ENCODE assay signal across 1 cellular context in genomic region chr22:45974498-45974897, GRCh38.
TF ChIP-seq lines count a peak whose summit lies in the region.

No MANE protein-coding gene starts in this region.

TF ChIP-seq in HEK293, 187 proteins besides CTCF, POLR2A, EP300 and RAD21 (continued from another document and continues in another):
- TF ChIP-seq ZNF518A (tag by site-specific recombination; conservative IDR thresholded peaks at IDR 0.05; ENCODE audit: low read depth) (no peak), ZBTB20 (tag by site-specific recombination; IDR thresholded peaks at IDR 0.05) (peak; percentile 89), BCL11B (tag by site-specific recombination; IDR thresholded peaks at IDR 0.05; ENCODE audit: low read depth) (no peak), ZNF23 (tag by site-specific recombination; IDR thresholded peaks at IDR 0.05; ENCODE audit: borderline replicate concordance) (no peak), ZNF274 (IDR thresholded peaks at IDR 0.05; ENCODE audit: low read length) (no peak), ZNF274 (tag by site-specific recombination; IDR thresholded peaks at IDR 0.05; ENCODE audit: borderline replicate concordance) (no peak), ZNF549 (tag by site-specific recombination; IDR thresholded peaks at IDR 0.05) (no peak), INSM2 (tag by site-specific recombination; IDR thresholded peaks at IDR 0.05) (no peak), ZNF266 (tag by site-specific recombination; IDR thresholded peaks at IDR 0.05; ENCODE audit: low read depth) (no peak), KLF17 (tag by site-specific recombination; IDR thresholded peaks at IDR 0.05) (peak; percentile 32; the same call in 1 of the 2 replicates), ZNF155 (tag by site-specific recombination; IDR thresholded peaks at IDR 0.05) (no peak), ZNF221 (tag by site-specific recombination; IDR thresholded peaks at IDR 0.05; ENCODE audit: borderline replicate concordance) (no peak), ZNF701 (tag by site-specific recombination; IDR thresholded peaks at IDR 0.05) (no peak), ZNF157 (tag by site-specific recombination; IDR thresholded peaks at IDR 0.05) (no peak), ZNF433 (tag by site-specific recombination; IDR thresholded peaks at IDR 0.05; ENCODE audit: low read depth) (no peak), ZNF530 (tag by site-specific recombination; IDR thresholded peaks at IDR 0.05; ENCODE audit: low read depth) (no peak), ZNF610 (tag by site-specific recombination; IDR thresholded peaks at IDR 0.05; ENCODE audit: borderline replicate concordance) (no peak), PRDM4 (tag by site-specific recombination; IDR thresholded peaks at IDR 0.05) (no peak), GLIS1 (tag by site-specific recombination; IDR thresholded peaks at IDR 0.05) (peak; percentile 58), PRDM2 (tag by site-specific recombination; IDR thresholded peaks at IDR 0.05; ENCODE audit: borderline replicate concordance) (no peak), ZNF639 (tag by site-specific recombination; IDR thresholded peaks at IDR 0.05) (no peak), ZNF561 (tag by site-specific recombination; IDR thresholded peaks at IDR 0.05; ENCODE audit: borderline replicate concordance) (no peak)
- TF ChIP-seq, protein P1, sequence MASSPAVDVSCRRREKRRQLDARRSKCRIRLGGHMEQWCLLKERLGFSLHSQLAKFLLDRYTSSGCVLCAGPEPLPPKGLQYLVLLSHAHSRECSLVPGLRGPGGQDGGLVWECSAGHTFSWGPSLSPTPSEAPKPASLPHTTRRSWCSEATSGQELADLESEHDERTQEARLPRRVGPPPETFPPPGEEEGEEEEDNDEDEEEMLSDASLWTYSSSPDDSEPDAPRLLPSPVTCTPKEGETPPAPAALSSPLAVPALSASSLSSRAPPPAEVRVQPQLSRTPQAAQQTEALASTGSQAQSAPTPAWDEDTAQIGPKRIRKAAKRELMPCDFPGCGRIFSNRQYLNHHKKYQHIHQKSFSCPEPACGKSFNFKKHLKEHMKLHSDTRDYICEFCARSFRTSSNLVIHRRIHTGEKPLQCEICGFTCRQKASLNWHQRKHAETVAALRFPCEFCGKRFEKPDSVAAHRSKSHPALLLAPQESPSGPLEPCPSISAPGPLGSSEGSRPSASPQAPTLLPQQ (tag by site-specific recombination; IDR thresholded peaks at IDR 0.05): no peak
- TF ChIP-seq, protein P2, sequence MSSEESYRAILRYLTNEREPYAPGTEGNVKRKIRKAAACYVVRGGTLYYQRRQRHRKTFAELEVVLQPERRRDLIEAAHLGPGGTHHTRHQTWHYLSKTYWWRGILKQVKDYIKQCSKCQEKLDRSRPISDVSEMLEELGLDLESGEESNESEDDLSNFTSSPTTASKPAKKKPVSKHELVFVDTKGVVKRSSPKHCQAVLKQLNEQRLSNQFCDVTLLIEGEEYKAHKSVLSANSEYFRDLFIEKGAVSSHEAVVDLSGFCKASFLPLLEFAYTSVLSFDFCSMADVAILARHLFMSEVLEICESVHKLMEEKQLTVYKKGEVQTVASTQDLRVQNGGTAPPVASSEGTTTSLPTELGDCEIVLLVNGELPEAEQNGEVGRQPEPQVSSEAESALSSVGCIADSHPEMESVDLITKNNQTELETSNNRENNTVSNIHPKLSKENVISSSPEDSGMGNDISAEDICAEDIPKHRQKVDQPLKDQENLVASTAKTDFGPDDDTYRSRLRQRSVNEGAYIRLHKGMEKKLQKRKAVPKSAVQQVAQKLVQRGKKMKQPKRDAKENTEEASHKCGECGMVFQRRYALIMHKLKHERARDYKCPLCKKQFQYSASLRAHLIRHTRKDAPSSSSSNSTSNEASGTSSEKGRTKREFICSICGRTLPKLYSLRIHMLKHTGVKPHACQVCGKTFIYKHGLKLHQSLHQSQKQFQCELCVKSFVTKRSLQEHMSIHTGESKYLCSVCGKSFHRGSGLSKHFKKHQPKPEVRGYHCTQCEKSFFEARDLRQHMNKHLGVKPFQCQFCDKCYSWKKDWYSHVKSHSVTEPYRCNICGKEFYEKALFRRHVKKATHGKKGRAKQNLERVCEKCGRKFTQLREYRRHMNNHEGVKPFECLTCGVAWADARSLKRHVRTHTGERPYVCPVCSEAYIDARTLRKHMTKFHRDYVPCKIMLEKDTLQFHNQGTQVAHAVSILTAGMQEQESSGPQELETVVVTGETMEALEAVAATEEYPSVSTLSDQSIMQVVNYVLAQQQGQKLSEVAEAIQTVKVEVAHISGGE (tag by site-specific recombination; conservative IDR thresholded peaks at IDR 0.05; ENCODE audit: low read depth): no peak
- TF ChIP-seq, protein P3, sequence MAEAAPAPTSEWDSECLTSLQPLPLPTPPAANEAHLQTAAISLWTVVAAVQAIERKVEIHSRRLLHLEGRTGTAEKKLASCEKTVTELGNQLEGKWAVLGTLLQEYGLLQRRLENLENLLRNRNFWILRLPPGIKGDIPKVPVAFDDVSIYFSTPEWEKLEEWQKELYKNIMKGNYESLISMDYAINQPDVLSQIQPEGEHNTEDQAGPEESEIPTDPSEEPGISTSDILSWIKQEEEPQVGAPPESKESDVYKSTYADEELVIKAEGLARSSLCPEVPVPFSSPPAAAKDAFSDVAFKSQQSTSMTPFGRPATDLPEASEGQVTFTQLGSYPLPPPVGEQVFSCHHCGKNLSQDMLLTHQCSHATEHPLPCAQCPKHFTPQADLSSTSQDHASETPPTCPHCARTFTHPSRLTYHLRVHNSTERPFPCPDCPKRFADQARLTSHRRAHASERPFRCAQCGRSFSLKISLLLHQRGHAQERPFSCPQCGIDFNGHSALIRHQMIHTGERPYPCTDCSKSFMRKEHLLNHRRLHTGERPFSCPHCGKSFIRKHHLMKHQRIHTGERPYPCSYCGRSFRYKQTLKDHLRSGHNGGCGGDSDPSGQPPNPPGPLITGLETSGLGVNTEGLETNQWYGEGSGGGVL (tag by site-specific recombination; IDR thresholded peaks at IDR 0.05): peak; percentile 67
